ENCODE assay signal across 23 cellular contexts in genomic region chr5:66538531-66538930, GRCh38. TPM values are rescaled to one million over a fixed set of nuclear protein-coding genes. Genes with fewer than 3 reads are reported as not detected.
DNase-seq lines count a peak whose midpoint lies in the region; ATAC-seq and FAIRE-seq lines count a peak whose summit lies in the region.
"Had no signal": no experiment of that assay in that cellular context is flagged by ENCODE, and none has a peak within 500 bp of the region (broad histone marks: within the 10 kb centered on the region; RNA-seq: fewer than 3 reads in every experiment).

No MANE protein-coding gene starts in this region.

- H3K79me2 ChIP-seq in GM23248 (ENCODE audit: insufficient read depth) (no peaks in the 10 kb centered on the region), trophoblast cell (ENCODE audit: control insufficient read depth, insufficient read depth, low read length, poor library complexity) (no peaks in the 10 kb centered on the region)

- no peaks in the 10 kb centered on the region for H3K9me2 ChIP-seq in GM23248 (ENCODE audit: insufficient read depth)

- H3K4me3 ChIP-seq in GM23248 (no peak overlapping the region), trophoblast cell (ENCODE audit: low read depth, low read length) (no peak overlapping the region)
- H3K4me3 ChIP-seq: BLaER1, GM23338, Peyer's patch, SK-N-MC had no signal

- H2BK5ac ChIP-seq in trophoblast cell (ENCODE audit: low read depth, low read length, poor library complexity): no peak overlapping the region

- H3K4me2 ChIP-seq in GM23248 (ENCODE audit: unreplicated experiment): no peak overlapping the region
- no peak overlapping the region for H3K4me2 ChIP-seq in trophoblast cell (ENCODE audit: low read length)
- H3K4me2 ChIP-seq: BLaER1, GM23338 had no signal

- H3F3A ChIP-seq in GM23248 (ENCODE audit: insufficient read depth): no peaks in the 10 kb centered on the region

- no peak for ATAC-seq in HG02610 (IDR thresholded peaks at IDR 0.05; ENCODE audit: unreplicated experiment)
- ATAC-seq: GM23338, HCT116 had no signal

- H3K27ac ChIP-seq in GM23248 (no peak overlapping the region), trophoblast cell (ENCODE audit: low read depth, low read length) (no peak overlapping the region)
- H3K27ac ChIP-seq: BLaER1, Peyer's patch, SK-N-MC had no signal

- no peaks in the 10 kb centered on the region for H3K9me3 ChIP-seq in GM23248 (ENCODE audit: low read depth)
- no peaks in the 10 kb centered on the region for H3K9me3 ChIP-seq in trophoblast cell (ENCODE audit: insufficient read depth, low read depth, low read length)
- H3K9me3 ChIP-seq: BLaER1, Peyer's patch had no signal

- H3K4me1 ChIP-seq in GM23248 (ENCODE audit: insufficient read depth) (peaks cover 18% of the 10 kb centered on the region; the same call in 1 of the 2 replicates), trophoblast cell (ENCODE audit: control insufficient read depth in 1 of 2, insufficient read depth in 2 of 2, low read length in 2 of 2) (no peaks in the 10 kb centered on the region)
- H3K4me1 ChIP-seq: BLaER1, Peyer's patch had no signal

- H3K4ac ChIP-seq in trophoblast cell (ENCODE audit: low read depth, low read length): no peak overlapping the region

- no peaks in the 10 kb centered on the region for H4K20me1 ChIP-seq in GM23248 (ENCODE audit: insufficient read depth)
- H4K20me1 ChIP-seq: BLaER1 had no signal

- H3K9ac ChIP-seq in GM23248 (no peak overlapping the region), trophoblast cell (ENCODE audit: low read length) (no peak overlapping the region)
- H3K9ac ChIP-seq: BLaER1 had no signal

- H2AFZ ChIP-seq in GM23248 (no peak overlapping the region), trophoblast cell (ENCODE audit: insufficient read depth, low read length, poor library complexity) (no peak overlapping the region)
- H2AFZ ChIP-seq: GM23338 had no signal

- no peaks in the 10 kb centered on the region for H3K36me3 ChIP-seq in GM23248 (ENCODE audit: low read depth)
- no peaks in the 10 kb centered on the region for H3K36me3 ChIP-seq in trophoblast cell (ENCODE audit: control insufficient read depth in 1 of 2, insufficient read depth in 2 of 2, low read length in 2 of 2)
- H3K36me3 ChIP-seq: BLaER1, Peyer's patch had no signal

- no peak for FAIRE-seq in RCC 7860 (lab: Jason Lieb, UNC)
- FAIRE-seq: GM12891 had no signal

- H4K12ac ChIP-seq in trophoblast cell (ENCODE audit: low read depth, low read length): no peak overlapping the region

- WGBS in GM23248 (ENCODE audit: low coverage in 1 of 2, low lambda C conversion rate in 2 of 2, missing lambda C conversion rate in 2 of 2), 2 experiments: 55 to 63% methylated on average over 3 of the region's 3 CpGs
- WGBS in trophoblast cell (ENCODE audit: extremely low coverage, insufficient coverage, insufficient read length): no CpG with 5 or more reads among the region's 3 CpGs

- DNase-seq in GM23248 (peak; percentile 26), RCC 7860 (ENCODE audit: low spot score) (peak; percentile 28), astrocyte of the hippocampus (ENCODE audit: low read depth, low spot score) (peak; percentile 40), trophoblast cell (peak; percentile 25 to 85), posterior cingulate gyrus (no peak), NCI-H1105 treated with DMSO at 0.1 percent for 48 hours (lab: John Stamatoyannopoulos, UW) (no peak)
- DNase-seq: CD4-positive, alpha-beta T cell; COR-L47; DMS79; NCI-H1417; NCI-H1694 treated with DMSO at 0.1 percent for 48 hours; NCI-H510A treated with DMSO at 0.1 percent for 48 hours; NCI-H748 treated with DMSO at 0.1 percent for 48 hours; NK-92 treated with Interleukin-12 subunit alpha and Interleukin-12 subunit beta, amount 100 ng/mL, for 24 hours; Peyer's patch; SHP77 treated with DMSO at 0.1 percent for 48 hours had no signal

- H4K8ac ChIP-seq in trophoblast cell (ENCODE audit: low read depth, low read length): no peak overlapping the region

- in situ Hi-C loops in GM23248 (cut with MboI): no loop called here

- H3K18ac ChIP-seq in trophoblast cell (ENCODE audit: low read length): no peak overlapping the region

- no peak overlapping the region for H2BK120ac ChIP-seq in trophoblast cell (ENCODE audit: insufficient read depth, low read length, poor library complexity)

- no peak overlapping the region for H2AK5ac ChIP-seq in trophoblast cell (ENCODE audit: low read length)

- no peak overlapping the region for H2BK12ac ChIP-seq in trophoblast cell (ENCODE audit: low read length)

- H3K23ac ChIP-seq in trophoblast cell (ENCODE audit: low read length): no peak overlapping the region

- H4K91ac ChIP-seq in trophoblast cell (ENCODE audit: low read depth, low read length): no peak overlapping the region

- H3K79me1 ChIP-seq in trophoblast cell (ENCODE audit: low read length): no peaks in the 10 kb centered on the region

- H3K27me3 ChIP-seq in GM23248 (replicated peaks; ENCODE audit: insufficient read depth): no peaks in the 10 kb centered on the region
- H3K27me3 ChIP-seq in trophoblast cell (ENCODE audit: insufficient read depth, low read length): no peaks in the 10 kb centered on the region
- H3K27me3 ChIP-seq: BLaER1, Peyer's patch had no signal

- no peak overlapping the region for H3K14ac ChIP-seq in trophoblast cell (ENCODE audit: low read length)

- intact Hi-C loops in posterior cingulate gyrus (cut with DNase I): no loop called here

RNA-seq across cellular contexts. Expression of gene MAST4, which starts 57.7 kb away (rescaled TPM):
- 4.2 and 20.0 TPM in 2 replicates for total RNA-seq in GM23248 (2014; rRNA removed; shearing (Covaris generic))
- polyA plus RNA-seq in GM23248 (2016; fragmentation: Nextera tagmentation; extraction: Ambion mirVana): 6.0 and 6.5 TPM in 2 replicates
- polyA plus RNA-seq in trophoblast cell (2013): 46.0 and 48.0 TPM in 2 replicates
- total RNA-seq: G401 had no signal

Comparison
In these comparisons a context has a peak if more than half of its experiments do, and no peak if none do; other contexts are left out.
1. DNase-seq: peak in GM23248 (single experiment), RCC 7860 (single experiment), astrocyte of the hippocampus (single experiment) and trophoblast cell (2 of 2); none in posterior cingulate gyrus (0 of 10) and NCI-H1105 treated with DMSO at 0.1 percent for 48 hours (single experiment).